ENCODE assay signal across 23 cellular contexts in the genomic region with DNA sequence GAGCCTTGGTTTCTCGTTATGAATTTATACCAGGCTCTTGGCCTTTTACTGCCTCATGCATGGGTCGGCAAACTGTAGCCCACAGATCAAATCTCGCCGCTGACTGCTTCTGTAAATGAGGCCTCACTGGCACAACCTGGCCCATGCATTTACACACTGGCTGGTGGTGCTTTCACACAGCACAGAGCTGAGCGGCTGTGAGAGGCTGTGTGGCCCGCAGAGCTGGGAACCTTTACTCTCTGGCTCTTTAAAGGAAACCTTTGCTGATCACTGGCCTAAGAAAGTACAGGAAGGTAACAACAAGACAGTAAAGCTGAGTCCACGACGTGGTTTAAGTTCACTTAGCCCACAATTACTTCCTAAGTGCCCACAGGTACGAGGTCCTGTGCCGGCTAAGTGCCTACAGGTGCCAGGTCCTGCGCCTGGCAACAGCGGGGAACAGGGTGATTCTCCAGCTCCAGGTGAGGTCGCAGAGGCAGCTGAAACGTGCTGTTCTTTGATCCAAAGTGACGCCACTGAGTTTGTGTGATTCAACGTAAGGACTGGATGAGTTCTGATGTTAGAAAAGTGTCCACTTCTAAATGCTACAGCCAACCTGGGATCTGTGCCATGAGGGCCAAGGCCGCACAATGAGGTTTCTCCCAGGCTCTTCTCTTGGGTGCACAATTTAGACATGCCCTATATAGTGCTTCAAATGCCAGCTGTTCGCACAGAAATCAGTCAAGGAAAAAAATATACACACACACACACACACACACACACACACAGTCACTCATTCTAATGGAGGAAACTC.
"Had no signal": no experiment of that assay in that cellular context is flagged by ENCODE, and none has a peak within 500 bp of the region (broad histone marks: within the 10 kb centered on the region; RNA-seq: fewer than 3 reads in every experiment).

No MANE protein-coding gene starts in this region.

- H3K4me3 Mint-ChIP-seq: activated CD4-positive, alpha-beta T cell treated with anti-CD3 and anti-CD28 coated beads, Interleukin-2, amount 10 ng/mL, durations not matched to agents 7 days and 5 days; activated CD8-positive, alpha-beta T cell treated with anti-CD3 and anti-CD28 coated beads, Interleukin-2, amount 10 ng/mL, durations not matched to agents 7 days and 5 days; activated naive CD8-positive, alpha-beta T cell treated with anti-CD3 and anti-CD28 coated beads for 36 hours; activated T-helper 17 cell treated with anti-CD3 and anti-CD28 coated beads, Interleukin-2, amount 50 U/mL, for 72 hours; mesothelial cell of epicardium; naive thymus-derived CD8-positive, alpha-beta T cell; neural progenitor cell had no signal

- ATAC-seq: activated CD8-positive, alpha-beta T cell treated with anti-CD3 and anti-CD28 coated beads, Interleukin-2, amount 10 ng/mL, durations not matched to agents 7 days and 5 days; activated T-helper 17 cell treated with anti-CD3 and anti-CD28 coated beads, Interleukin-2, amount 50 U/mL, for 72 hours; left lung; naive thymus-derived CD8-positive, alpha-beta T cell had no signal

- H3K9me3 ChIP-seq: thyroid gland had no signal

- H3K27ac ChIP-seq: cardiac muscle cell, left lung, neural progenitor cell, spleen, thyroid gland, WERI-Rb-1 had no signal

- H3K4me1 ChIP-seq: left lung, neural progenitor cell, spleen, thyroid gland had no signal

- H3K27me3 ChIP-seq: cardiac muscle cell, left lung, neural progenitor cell, spleen, thyroid gland had no signal

- H3K4me1 Mint-ChIP-seq: activated CD4-positive, alpha-beta T cell treated with anti-CD3 and anti-CD28 coated beads, Interleukin-2, amount 10 ng/mL, durations not matched to agents 7 days and 5 days; activated naive CD8-positive, alpha-beta T cell treated with anti-CD3 and anti-CD28 coated beads for 36 hours; mesothelial cell of epicardium had no signal

- H3K4me2 ChIP-seq: neural progenitor cell had no signal

- H2AFZ ChIP-seq: neural progenitor cell had no signal

- H3K4me3 ChIP-seq: cardiac muscle cell, left lung, lung, neural progenitor cell, spleen, thyroid gland had no signal

- H3K27ac Mint-ChIP-seq: activated CD4-positive, alpha-beta T cell treated with anti-CD3 and anti-CD28 coated beads, Interleukin-2, amount 10 ng/mL, durations not matched to agents 7 days and 5 days; activated CD8-positive, alpha-beta T cell treated with anti-CD3 and anti-CD28 coated beads, Interleukin-2, amount 10 ng/mL, durations not matched to agents 7 days and 5 days; activated naive CD8-positive, alpha-beta T cell treated with anti-CD3 and anti-CD28 coated beads for 36 hours; activated T-helper 17 cell treated with anti-CD3 and anti-CD28 coated beads, Interleukin-2, amount 50 U/mL, for 72 hours; mesothelial cell of epicardium; neural progenitor cell had no signal

- DNase-seq: activated CD4-positive, alpha-beta T cell treated with anti-CD3 and anti-CD28 coated beads, Interleukin-2, amount 10 ng/mL, durations not matched to agents 7 days and 5 days; activated CD4-positive, CD25-positive, alpha-beta regulatory T cell treated with anti-CD3 and anti-CD28 coated beads, Interleukin-2, amount 50 U/mL, for 72 hours; activated CD8-positive, alpha-beta T cell treated with anti-CD3 and anti-CD28 coated beads, Interleukin-2, amount 10 ng/mL, durations not matched to agents 7 days and 5 days; activated naive CD4-positive, alpha-beta T cell treated with Interleukin-2 at 50 U/mL for 16 hours; activated naive CD8-positive, alpha-beta T cell treated with anti-CD3 and anti-CD28 coated beads for 36 hours; effector CD4-positive, alpha-beta T cell; erythroblast; foreskin melanocyte; kidney glomerular epithelial cell; left lung; naive thymus-derived CD8-positive, alpha-beta T cell; retina; spleen; stimulated activated CD4-positive, alpha-beta T cell treated with anti-CD3 and anti-CD28 coated beads, Interleukin-4, amount 100 ng/mL, for 1 hour; stimulated activated naive CD4-positive, alpha-beta T cell; T-helper 2 cell; thyroid gland; WERI-Rb-1 had no signal

- H3K27me3 Mint-ChIP-seq: activated CD4-positive, alpha-beta T cell treated with anti-CD3 and anti-CD28 coated beads, Interleukin-2, amount 10 ng/mL, durations not matched to agents 7 days and 5 days; activated naive CD8-positive, alpha-beta T cell treated with anti-CD3 and anti-CD28 coated beads for 36 hours; activated T-helper 17 cell treated with anti-CD3 and anti-CD28 coated beads, Interleukin-2, amount 50 U/mL, for 72 hours; naive thymus-derived CD8-positive, alpha-beta T cell had no signal
